Comparison of ENCODE assay signal across 18 cellular contexts in the genomic region with DNA sequence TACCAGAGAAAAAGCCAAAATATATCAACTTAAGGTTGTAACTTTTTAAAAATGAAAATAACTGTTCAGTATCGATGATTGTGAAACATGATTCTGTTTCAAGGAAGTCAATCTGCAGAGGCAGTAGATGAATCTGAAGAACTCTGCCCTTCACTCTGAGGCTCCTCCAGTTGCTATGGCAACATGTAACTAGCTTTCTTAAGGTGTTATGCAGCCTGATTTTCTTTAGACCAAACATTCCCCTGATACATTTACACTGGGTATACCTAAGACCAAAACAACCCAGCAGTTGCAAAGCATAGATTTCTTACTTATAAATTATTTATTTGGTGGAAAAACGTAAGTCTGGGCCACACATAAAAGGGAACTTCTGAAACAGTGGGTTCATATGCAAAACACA.
DNase-seq lines count a peak whose midpoint lies in the region; ATAC-seq and TF ChIP-seq lines count a peak whose summit lies in the region.
"Had no signal": no experiment of that assay in that cellular context is flagged by ENCODE, and none has a peak within 500 bp of the region (broad histone marks: within the 10 kb centered on the region; RNA-seq: fewer than 3 reads in every experiment).

No MANE protein-coding gene starts in this region.

- no peak for TF ChIP-seq CTCF in DOHH2 (IDR thresholded peaks at IDR 0.05; ENCODE audit: low read depth, low read length, poor library complexity, severe bottlenecking)
- TF ChIP-seq CTCF in activated B cell treated with CpG ODN at 0.5 μM for 24 hours (IDR thresholded peaks at IDR 0.05) = no peak
- TF ChIP-seq CTCF in neural cell (IDR thresholded peaks at IDR 0.05; ENCODE audit: poor library complexity, severe bottlenecking) = no peak
- no peak for TF ChIP-seq CTCF in natural killer cell (IDR thresholded peaks at IDR 0.05)

- peak overlapping the region; percentile 83; the same call in 1 of the 2 replicates for H3K27ac ChIP-seq in DOHH2 (ENCODE audit: low read depth, low read length)
- H3K27ac ChIP-seq in neural cell (ENCODE audit: low read length) = no peak overlapping the region
- H3K27ac ChIP-seq: dorsolateral prefrontal cortex, tibial artery had no signal

- no peaks in the 10 kb centered on the region for H3K27me3 ChIP-seq in DOHH2 (ENCODE audit: control insufficient read depth, low read length)
- no peaks in the 10 kb centered on the region for H3K27me3 ChIP-seq in neural cell (ENCODE audit: insufficient read depth, low read depth, low read length)
- H3K27me3 ChIP-seq: tibial artery had no signal

- H3K4me1 Mint-ChIP-seq in activated B cell treated with CpG ODN at 0.5 μM for 24 hours (peaks cover 56% of the 10 kb centered on the region), natural killer cell (peaks cover 6 to 12% of the 10 kb centered on the region in 2 donors)
- H3K4me1 Mint-ChIP-seq: CD8-positive, alpha-beta memory T cell had no signal

- CTCF ChIA-PET in activated B cell treated with CpG ODN at 0.5 μM for 24 hours (lab: Charles Lee) = interaction anchor here (1.5 kb wide), 1 partner anchor 43 kb away, joined by 4 read pairs; no protein-coding TSS in a partner anchor

- H2AFZ ChIP-seq in neural cell (ENCODE audit: low read depth, low read length) = no peak overlapping the region

- ATAC-seq in activated B cell treated with CpG ODN at 0.5 μM for 24 hours (ENCODE audit: low read depth) (peak; percentile 51), natural killer cell (no peak)
- ATAC-seq: Right ventricle myocardium inferior had no signal

- peak overlapping the region; percentile 80 for H3K4me2 ChIP-seq in DOHH2 (ENCODE audit: low read length)
- peak overlapping the region; percentile 40 for H3K4me2 ChIP-seq in neural cell (ENCODE audit: low read length)

- H3K27me3 Mint-ChIP-seq in activated B cell treated with CpG ODN at 0.5 μM for 24 hours = no peaks in the 10 kb centered on the region
- H3K27me3 Mint-ChIP-seq in natural killer cell (ENCODE audit: low read depth in 2 of 2) = peaks cover 4 to 6% of the 10 kb centered on the region in 2 donors

- peaks cover 2% of the 10 kb centered on the region for H3K9me3 ChIP-seq in DOHH2 (ENCODE audit: control insufficient read depth, insufficient read depth, low read length)
- no peaks in the 10 kb centered on the region for H3K9me3 ChIP-seq in neural cell (ENCODE audit: low read length)
- H3K9me3 ChIP-seq: tibial artery had no signal

- no peak overlapping the region for H3K4me3 Mint-ChIP-seq in activated B cell treated with CpG ODN at 0.5 μM for 24 hours
- no peak overlapping the region for H3K4me3 Mint-ChIP-seq in natural killer cell
- H3K4me3 Mint-ChIP-seq: CD8-positive, alpha-beta memory T cell; neural crest cell had no signal

- H3K4me3 ChIP-seq in DOHH2 (ENCODE audit: low read length) = 0 out of 2 replicates have a peak overlapping the region, but pooled peaks have one; percentile 53
- H3K4me3 ChIP-seq in Jurkat, Clone E6-1 (ENCODE audit: low read length) = no peak overlapping the region
- no peak overlapping the region for H3K4me3 ChIP-seq in neural cell (ENCODE audit: low read length)
- H3K4me3 ChIP-seq: dorsolateral prefrontal cortex, tibial artery had no signal

- H3K9me3 Mint-ChIP-seq in activated B cell treated with CpG ODN at 0.5 μM for 24 hours = no peaks in the 10 kb centered on the region
- no peaks in the 10 kb centered on the region for H3K9me3 Mint-ChIP-seq in natural killer cell
- H3K9me3 Mint-ChIP-seq: CD8-positive, alpha-beta memory T cell; neural crest cell had no signal

- no peak for TF ChIP-seq EP300 in neural cell (conservative IDR thresholded peaks at IDR 0.05; ENCODE audit: poor library complexity, severe bottlenecking)

- peaks cover 10% of the 10 kb centered on the region for H3K36me3 ChIP-seq in DOHH2 (ENCODE audit: control insufficient read depth, low read length)
- H3K36me3 ChIP-seq in neural cell (ENCODE audit: insufficient read depth, low read length) = no peaks in the 10 kb centered on the region
- H3K36me3 ChIP-seq: tibial artery had no signal

- intact Hi-C loops in activated B cell treated with CpG ODN at 0.5 μM for 24 hours (cut with micrococcal nuclease) = loop anchor here (1.0 to 5.0 kb wide), 5 partner anchors 11 to 667 kb away; no protein-coding TSS in a partner anchor
- intact Hi-C loops in natural killer cell (cut with micrococcal nuclease) = no loop called here

- H3K27ac Mint-ChIP-seq in activated B cell treated with CpG ODN at 0.5 μM for 24 hours (peak overlapping the region; percentile 80), natural killer cell (no peak overlapping the region)
- H3K27ac Mint-ChIP-seq: CD8-positive, alpha-beta memory T cell had no signal

- H3K36me3 Mint-ChIP-seq in activated B cell treated with CpG ODN at 0.5 μM for 24 hours (ENCODE audit: low read depth) (no peaks in the 10 kb centered on the region), natural killer cell (no peaks in the 10 kb centered on the region)

- no peaks in the 10 kb centered on the region for H4K20me1 ChIP-seq in DOHH2 (ENCODE audit: control insufficient read depth, insufficient read depth, low read depth, low read length)
- H4K20me1 ChIP-seq in neural cell (ENCODE audit: insufficient read depth) = no peaks in the 10 kb centered on the region

- H3K9me2 ChIP-seq in DOHH2 (replicated peaks; ENCODE audit: control insufficient read depth, low read length) = no peaks in the 10 kb centered on the region
- H3K9me2 ChIP-seq in neural cell (ENCODE audit: insufficient read depth, low read length) = no peaks in the 10 kb centered on the region

- POLR2A ChIA-PET in activated B cell treated with CpG ODN at 0.5 μM for 24 hours (lab: Charles Lee) = interaction anchor here (1.4 to 5.6 kb wide), 2 partner anchors 93 to 132 kb away, joined by 3 to 38 read pairs; a partner anchor contains a TSS

- H3K79me2 ChIP-seq in DOHH2 (ENCODE audit: control insufficient read depth, low read length) = no peaks in the 10 kb centered on the region
- H3K79me2 ChIP-seq in neural cell (replicated peaks; ENCODE audit: insufficient read depth, low read length) = no peaks in the 10 kb centered on the region

- TF ChIP-seq RAD21 in neural cell (conservative IDR thresholded peaks at IDR 0.05) = no peak

- peak; percentile 32 for DNase-seq in Jurkat, Clone E6-1 (ENCODE audit: low read depth, low spot score)
- DNase-seq in activated B cell treated with CpG ODN at 0.5 μM for 24 hours (no peak), NCI-H2029 (lab: John Stamatoyannopoulos, UW) (no peak), natural killer cell (no peak), NCI-H2107 (lab: John Stamatoyannopoulos, UW) (no peak)
- no peak for DNase-seq in stimulated activated CD4-positive, alpha-beta T cell treated with anti-CD3 and anti-CD28 coated beads, Interleukin-15, amount 100 ng/mL, for 24 hours
- DNase-seq: activated CD4-positive, alpha-beta T cell treated with anti-CD3 and anti-CD28 coated beads, Interleukin-2, amount 50 U/mL, for 4 hours; activated naive CD4-positive, alpha-beta T cell; dorsolateral prefrontal cortex; erythroblast; NCI-H510A; stimulated activated naive CD4-positive, alpha-beta T cell treated with Interleukin-2 at 50 U/mL for 16 hours; tibial artery had no signal

- H3K4me1 ChIP-seq in DOHH2 (ENCODE audit: control insufficient read depth, low read length) = peaks cover 56% of the 10 kb centered on the region

- H3F3A ChIP-seq in DOHH2 (ENCODE audit: control insufficient read depth, insufficient read depth) (peaks cover 10% of the 10 kb centered on the region; the same call in 1 of the 2 replicates), neural cell (ENCODE audit: insufficient read depth, low read length, poor library complexity, severe bottlenecking) (no peaks in the 10 kb centered on the region)

- H3K9ac ChIP-seq in neural cell (ENCODE audit: low read length) = no peak overlapping the region

TF ChIP-seq in neural cell, 6 proteins besides CTCF, POLR2A, EP300 and RAD21:
- no peak for TF ChIP-seq SMC3 (conservative IDR thresholded peaks at IDR 0.05; ENCODE audit: poor library complexity)
- TF ChIP-seq, protein P1, sequence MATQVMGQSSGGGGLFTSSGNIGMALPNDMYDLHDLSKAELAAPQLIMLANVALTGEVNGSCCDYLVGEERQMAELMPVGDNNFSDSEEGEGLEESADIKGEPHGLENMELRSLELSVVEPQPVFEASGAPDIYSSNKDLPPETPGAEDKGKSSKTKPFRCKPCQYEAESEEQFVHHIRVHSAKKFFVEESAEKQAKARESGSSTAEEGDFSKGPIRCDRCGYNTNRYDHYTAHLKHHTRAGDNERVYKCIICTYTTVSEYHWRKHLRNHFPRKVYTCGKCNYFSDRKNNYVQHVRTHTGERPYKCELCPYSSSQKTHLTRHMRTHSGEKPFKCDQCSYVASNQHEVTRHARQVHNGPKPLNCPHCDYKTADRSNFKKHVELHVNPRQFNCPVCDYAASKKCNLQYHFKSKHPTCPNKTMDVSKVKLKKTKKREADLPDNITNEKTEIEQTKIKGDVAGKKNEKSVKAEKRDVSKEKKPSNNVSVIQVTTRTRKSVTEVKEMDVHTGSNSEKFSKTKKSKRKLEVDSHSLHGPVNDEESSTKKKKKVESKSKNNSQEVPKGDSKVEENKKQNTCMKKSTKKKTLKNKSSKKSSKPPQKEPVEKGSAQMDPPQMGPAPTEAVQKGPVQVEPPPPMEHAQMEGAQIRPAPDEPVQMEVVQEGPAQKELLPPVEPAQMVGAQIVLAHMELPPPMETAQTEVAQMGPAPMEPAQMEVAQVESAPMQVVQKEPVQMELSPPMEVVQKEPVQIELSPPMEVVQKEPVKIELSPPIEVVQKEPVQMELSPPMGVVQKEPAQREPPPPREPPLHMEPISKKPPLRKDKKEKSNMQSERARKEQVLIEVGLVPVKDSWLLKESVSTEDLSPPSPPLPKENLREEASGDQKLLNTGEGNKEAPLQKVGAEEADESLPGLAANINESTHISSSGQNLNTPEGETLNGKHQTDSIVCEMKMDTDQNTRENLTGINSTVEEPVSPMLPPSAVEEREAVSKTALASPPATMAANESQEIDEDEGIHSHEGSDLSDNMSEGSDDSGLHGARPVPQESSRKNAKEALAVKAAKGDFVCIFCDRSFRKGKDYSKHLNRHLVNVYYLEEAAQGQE (IDR thresholded peaks at IDR 0.05; ENCODE audit: borderline replicate concordance) = no peak
- TF ChIP-seq TAF1 (IDR thresholded peaks at IDR 0.05; ENCODE audit: low read depth) = no peak
- TF ChIP-seq POLR2AphosphoS5 (IDR thresholded peaks at IDR 0.05) = no peak
- TF ChIP-seq EZH2 (IDR thresholded peaks at IDR 0.05; ENCODE audit: borderline replicate concordance, insufficient read depth, low read length, poor library complexity, severe bottlenecking) = no peak
- TF ChIP-seq MXI1 (conservative IDR thresholded peaks at IDR 0.05; ENCODE audit: poor library complexity, severe bottlenecking) = no peak
TF ChIP-seq in neural cell: peak in this region for 0.
